Comparison of ENCODE assay signal across 30 cellular contexts in the genomic region with DNA sequence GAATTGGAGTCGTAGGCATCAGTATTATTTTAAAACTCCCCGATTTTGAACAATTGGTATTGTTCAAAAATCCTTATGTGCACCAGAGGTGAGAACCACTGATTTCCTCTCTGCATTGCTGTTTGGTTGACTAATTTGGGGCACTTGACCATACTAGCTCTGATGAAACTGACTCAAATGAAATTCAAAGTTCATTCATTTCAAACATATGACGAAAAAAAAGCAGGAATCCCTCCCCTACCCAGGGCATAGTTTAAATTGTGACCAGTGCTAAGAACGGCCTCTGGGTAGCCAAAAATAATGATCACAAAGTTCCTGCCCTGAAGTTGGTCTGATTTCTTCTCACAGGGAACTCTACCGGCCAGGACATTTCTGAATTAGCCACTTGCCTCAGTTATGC.
"Had no signal": no experiment of that assay in that cellular context is flagged by ENCODE, and none has a peak within 500 bp of the region (broad histone marks: within the 10 kb centered on the region; RNA-seq: fewer than 3 reads in every experiment).

No MANE protein-coding gene starts in this region.

- H3K27ac Mint-ChIP-seq: activated CD4-positive, alpha-beta T cell treated with anti-CD3 and anti-CD28 coated beads, Interleukin-2, amount 10 ng/mL, durations not matched to agents 7 days and 5 days; activated CD8-positive, alpha-beta T cell treated with anti-CD3 and anti-CD28 coated beads, Interleukin-2, amount 10 ng/mL, durations not matched to agents 7 days and 5 days; activated naive CD4-positive, alpha-beta T cell treated with anti-CD3 and anti-CD28 coated beads, Interleukin-2, amount 10 ng/mL, durations not matched to agents 7 days and 5 days; activated naive CD8-positive, alpha-beta T cell treated with anti-CD3 and anti-CD28 coated beads for 36 hours; activated T-cell treated with anti-CD3 and anti-CD28 coated beads, Interleukin-2, amount 50 U/mL, for 24 hours; T-helper 1 cell treated with Interleukin-12 subunit alpha and Interleukin-12 subunit beta and Interleukin-4 antibody, amounts not matched to agents 30 μg/mL and 1 μg/mL, for 36 hours; T-helper 2 cell treated with Interferon-gamma antibody and Interleukin-4, amounts not matched to agents 5 μg/mL and 100 μg/mL, for 36 hours had no signal

- H3K27ac ChIP-seq: brain microvascular endothelial cell, Peyer's patch, SJSA1 had no signal

- H3K9me3 ChIP-seq: MG63, Peyer's patch, SJSA1, SK-N-SH had no signal

- H3K27me3 Mint-ChIP-seq: activated CD4-positive, alpha-beta T cell treated with anti-CD3 and anti-CD28 coated beads, Interleukin-2, amount 10 ng/mL, durations not matched to agents 7 days and 5 days; activated naive CD8-positive, alpha-beta T cell treated with anti-CD3 and anti-CD28 coated beads for 36 hours had no signal

- H3K36me3 Mint-ChIP-seq: activated naive CD4-positive, alpha-beta T cell treated with anti-CD3 and anti-CD28 coated beads, Interleukin-2, amount 10 ng/mL, durations not matched to agents 7 days and 5 days; activated naive CD8-positive, alpha-beta T cell treated with anti-CD3 and anti-CD28 coated beads for 36 hours had no signal

- H3K27me3 ChIP-seq: brain microvascular endothelial cell, MG63, Peyer's patch, SJSA1 had no signal

- H3K4me2 ChIP-seq: SK-N-SH had no signal

- H3K4me1 Mint-ChIP-seq: activated CD4-positive, alpha-beta T cell treated with anti-CD3 and anti-CD28 coated beads, Interleukin-2, amount 10 ng/mL, durations not matched to agents 7 days and 5 days; activated naive CD4-positive, alpha-beta T cell treated with anti-CD3 and anti-CD28 coated beads, Interleukin-2, amount 10 ng/mL, durations not matched to agents 7 days and 5 days; activated naive CD8-positive, alpha-beta T cell treated with anti-CD3 and anti-CD28 coated beads for 36 hours had no signal

- FAIRE-seq: TTC549 had no signal

- ATAC-seq: activated CD8-positive, alpha-beta T cell treated with anti-CD3 and anti-CD28 coated beads, Interleukin-2, amount 10 ng/mL, durations not matched to agents 7 days and 5 days; PC-3 had no signal

- H3K4me1 ChIP-seq: Peyer's patch had no signal

- H3K4me3 ChIP-seq: MG63, Peyer's patch, SJSA1 had no signal

- H3K9me3 Mint-ChIP-seq: activated CD4-positive, alpha-beta T cell treated with anti-CD3 and anti-CD28 coated beads, Interleukin-2, amount 10 ng/mL, durations not matched to agents 7 days and 5 days; activated naive CD4-positive, alpha-beta T cell treated with anti-CD3 and anti-CD28 coated beads, Interleukin-2, amount 10 ng/mL, durations not matched to agents 7 days and 5 days; activated naive CD8-positive, alpha-beta T cell treated with anti-CD3 and anti-CD28 coated beads for 36 hours; activated T-cell treated with anti-CD3 and anti-CD28 coated beads, Interleukin-2, amount 50 U/mL, for 24 hours; T-helper 1 cell treated with Interleukin-12 subunit alpha and Interleukin-12 subunit beta and Interleukin-4 antibody, amounts not matched to agents 30 μg/mL and 1 μg/mL, for 36 hours; T-helper 2 cell treated with Interferon-gamma antibody and Interleukin-4, amounts not matched to agents 5 μg/mL and 100 μg/mL, for 36 hours had no signal

- DNase-seq: activated CD4-positive, alpha-beta T cell treated with anti-CD3 and anti-CD28 coated beads, Interleukin-2, amount 10 ng/mL, durations not matched to agents 7 days and 5 days; activated CD4-positive, alpha-beta T cell treated with anti-CD3 and anti-CD28 coated beads, Interleukin-2, amount 50 U/mL, for 48 hours; activated CD8-positive, alpha-beta T cell treated with anti-CD3 and anti-CD28 coated beads, Interleukin-2, amount 10 ng/mL, durations not matched to agents 7 days and 5 days; activated gamma-delta T cell treated with Interleukin-2 at 50 U/mL for 16 hours; activated naive CD4-positive, alpha-beta T cell treated with anti-CD3 and anti-CD28 coated beads, Interleukin-2, amount 10 ng/mL, durations not matched to agents 7 days and 5 days; activated naive CD8-positive, alpha-beta T cell treated with anti-CD3 and anti-CD28 coated beads for 36 hours; activated T-cell treated with anti-CD3 and anti-CD28 coated beads, Interleukin-2, amount 50 U/mL, for 24 hours; amniotic stem cell; aorta; brain microvascular endothelial cell; central memory CD4-positive, alpha-beta T cell; Kasumi-1; MG63; NCI-H1048; NCI-H1105 treated with DMSO at 0.1 percent for 48 hours; NCI-H1436 treated with DMSO at 0.1 percent for 48 hours; NCI-H1694 treated with DMSO at 0.1 percent for 48 hours; NCI-H2029; NCI-H345; NCI-H524 treated with DMSO at 0.1 percent for 48 hours; NK-92 treated with Interleukin-12 subunit alpha and Interleukin-12 subunit beta, amount 100 ng/mL, for 24 hours; PC-3; Peyer's patch; RPMI8226; SHP77 treated with DMSO at 0.1 percent for 48 hours; SK-N-SH had no signal

- H3K9ac ChIP-seq: SK-N-SH had no signal

- H3K36me3 ChIP-seq: brain microvascular endothelial cell, MG63, Peyer's patch, SJSA1 had no signal

- H3K4me3 Mint-ChIP-seq: activated CD4-positive, alpha-beta T cell treated with anti-CD3 and anti-CD28 coated beads, Interleukin-2, amount 10 ng/mL, durations not matched to agents 7 days and 5 days; activated CD8-positive, alpha-beta T cell treated with anti-CD3 and anti-CD28 coated beads, Interleukin-2, amount 10 ng/mL, durations not matched to agents 7 days and 5 days; activated naive CD4-positive, alpha-beta T cell treated with anti-CD3 and anti-CD28 coated beads, Interleukin-2, amount 10 ng/mL, durations not matched to agents 7 days and 5 days; activated naive CD8-positive, alpha-beta T cell treated with anti-CD3 and anti-CD28 coated beads for 36 hours; activated T-cell treated with anti-CD3 and anti-CD28 coated beads, Interleukin-2, amount 50 U/mL, for 24 hours; T-helper 1 cell treated with Interleukin-12 subunit alpha and Interleukin-12 subunit beta and Interleukin-4 antibody, amounts not matched to agents 30 μg/mL and 1 μg/mL, for 36 hours; T-helper 2 cell treated with Interferon-gamma antibody and Interleukin-4, amounts not matched to agents 5 μg/mL and 100 μg/mL, for 36 hours had no signal
